Comparison of ENCODE assay signal across 1 cellular context in genomic region chr20:38962044-38962897, GRCh38.
TF ChIP-seq lines count a peak whose summit lies in the region.

A gene with protein sequence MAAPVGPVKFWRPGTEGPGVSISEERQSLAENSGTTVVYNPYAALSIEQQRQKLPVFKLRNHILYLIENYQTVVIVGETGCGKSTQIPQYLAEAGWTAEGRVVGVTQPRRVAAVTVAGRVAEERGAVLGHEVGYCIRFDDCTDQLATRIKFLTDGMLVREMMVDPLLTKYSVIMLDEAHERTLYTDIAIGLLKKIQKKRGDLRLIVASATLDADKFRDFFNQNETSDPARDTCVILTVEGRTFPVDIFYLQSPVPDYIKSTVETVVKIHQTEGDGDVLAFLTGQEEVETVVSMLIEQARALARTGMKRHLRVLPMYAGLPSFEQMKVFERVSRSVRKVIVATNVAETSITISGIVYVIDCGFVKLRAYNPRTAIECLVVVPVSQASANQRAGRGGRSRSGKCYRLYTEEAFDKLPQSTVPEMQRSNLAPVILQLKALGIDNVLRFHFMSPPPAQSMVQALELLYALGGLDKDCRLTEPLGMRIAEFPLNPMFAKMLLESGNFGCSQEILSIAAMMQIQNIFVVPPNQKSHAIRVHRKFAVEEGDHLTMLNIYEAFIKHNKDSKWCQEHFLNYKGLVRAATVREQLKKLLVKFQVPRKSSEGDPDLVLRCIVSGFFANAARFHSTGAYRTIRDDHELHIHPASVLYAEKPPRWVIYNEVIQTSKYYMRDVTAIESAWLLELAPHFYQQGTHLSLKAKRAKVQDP (plus strand): TSS chr20:38962344. CDS start chr20:38962368, 24 bp downstream.

TF ChIP-seq in HepG2, 621 proteins besides CTCF, POLR2A, EP300 and RAD21 (continued from another document and continues in another):
- TF ChIP-seq, protein P1, sequence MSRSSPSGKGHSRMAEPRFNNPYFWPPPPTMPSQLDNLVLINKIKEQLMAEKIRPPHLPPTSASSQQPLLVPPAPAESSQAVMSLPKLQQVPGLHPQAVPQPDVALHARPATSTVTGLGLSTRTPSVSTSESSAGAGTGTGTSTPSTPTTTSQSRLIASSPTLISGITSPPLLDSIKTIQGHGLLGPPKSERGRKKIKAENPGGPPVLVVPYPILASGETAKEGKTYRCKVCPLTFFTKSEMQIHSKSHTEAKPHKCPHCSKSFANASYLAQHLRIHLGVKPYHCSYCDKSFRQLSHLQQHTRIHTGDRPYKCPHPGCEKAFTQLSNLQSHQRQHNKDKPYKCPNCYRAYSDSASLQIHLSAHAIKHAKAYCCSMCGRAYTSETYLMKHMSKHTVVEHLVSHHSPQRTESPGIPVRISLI (CRISPR knock-in tag; IDR thresholded peaks at IDR 0.05; ENCODE audit: borderline replicate concordance), result 0 out of 2 replicates have a peak, but pooled peaks have one; percentile 64
- TF ChIP-seq NFRKB (IDR thresholded peaks at IDR 0.05), result no peak
- peak; percentile 86 for TF ChIP-seq ZNF124 (CRISPR knock-in tag; IDR thresholded peaks at IDR 0.05)
- TF ChIP-seq, protein P2, sequence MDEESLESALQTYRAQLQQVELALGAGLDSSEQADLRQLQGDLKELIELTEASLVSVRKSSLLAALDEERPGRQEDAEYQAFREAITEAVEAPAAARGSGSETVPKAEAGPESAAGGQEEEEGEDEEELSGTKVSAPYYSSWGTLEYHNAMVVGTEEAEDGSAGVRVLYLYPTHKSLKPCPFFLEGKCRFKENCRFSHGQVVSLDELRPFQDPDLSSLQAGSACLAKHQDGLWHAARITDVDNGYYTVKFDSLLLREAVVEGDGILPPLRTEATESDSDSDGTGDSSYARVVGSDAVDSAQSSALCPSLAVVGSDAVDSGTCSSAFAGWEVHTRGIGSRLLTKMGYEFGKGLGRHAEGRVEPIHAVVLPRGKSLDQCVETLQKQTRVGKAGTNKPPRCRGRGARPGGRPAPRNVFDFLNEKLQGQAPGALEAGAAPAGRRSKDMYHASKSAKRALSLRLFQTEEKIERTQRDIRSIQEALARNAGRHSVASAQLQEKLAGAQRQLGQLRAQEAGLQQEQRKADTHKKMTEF (CRISPR knock-in tag; IDR thresholded peaks at IDR 0.05), result peak; percentile 98
- TF ChIP-seq MED1 (CRISPR knock-in tag; IDR thresholded peaks at IDR 0.05), result peak; percentile 51
- no peak for TF ChIP-seq RNF219 (CRISPR knock-in tag; IDR thresholded peaks at IDR 0.05)
- TF ChIP-seq ZMYM4 (CRISPR knock-in tag; IDR thresholded peaks at IDR 0.05), result peak; percentile 99
- TF ChIP-seq USF2 (IDR thresholded peaks at IDR 0.05; ENCODE audit: low read depth, low read length), result peak; percentile 99
- TF ChIP-seq USF2 (CRISPR knock-in tag; IDR thresholded peaks at IDR 0.05; ENCODE audit: borderline replicate concordance), result peak; percentile 100
- TF ChIP-seq, protein P3, sequence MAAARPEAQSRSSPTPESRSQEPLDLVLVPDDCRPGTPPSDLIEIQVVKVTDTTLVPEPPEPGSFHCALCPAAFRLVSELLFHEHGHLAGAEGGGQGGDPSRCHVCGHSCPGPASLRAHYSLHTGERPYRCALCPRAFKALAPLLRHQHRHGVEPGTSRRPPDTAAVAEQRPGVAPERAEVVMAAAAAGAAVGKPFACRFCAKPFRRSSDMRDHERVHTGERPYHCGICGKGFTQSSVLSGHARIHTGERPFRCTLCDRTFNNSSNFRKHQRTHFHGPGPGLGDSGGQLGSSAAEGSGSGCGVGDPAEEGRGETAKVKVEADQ (CRISPR knock-in tag; IDR thresholded peaks at IDR 0.05; ENCODE audit: borderline replicate concordance), result peak; percentile 87; the same call in 1 of the 2 replicates
- TF ChIP-seq BCL6 (CRISPR knock-in tag; IDR thresholded peaks at IDR 0.05), result peak; percentile 50
- TF ChIP-seq, protein P4, sequence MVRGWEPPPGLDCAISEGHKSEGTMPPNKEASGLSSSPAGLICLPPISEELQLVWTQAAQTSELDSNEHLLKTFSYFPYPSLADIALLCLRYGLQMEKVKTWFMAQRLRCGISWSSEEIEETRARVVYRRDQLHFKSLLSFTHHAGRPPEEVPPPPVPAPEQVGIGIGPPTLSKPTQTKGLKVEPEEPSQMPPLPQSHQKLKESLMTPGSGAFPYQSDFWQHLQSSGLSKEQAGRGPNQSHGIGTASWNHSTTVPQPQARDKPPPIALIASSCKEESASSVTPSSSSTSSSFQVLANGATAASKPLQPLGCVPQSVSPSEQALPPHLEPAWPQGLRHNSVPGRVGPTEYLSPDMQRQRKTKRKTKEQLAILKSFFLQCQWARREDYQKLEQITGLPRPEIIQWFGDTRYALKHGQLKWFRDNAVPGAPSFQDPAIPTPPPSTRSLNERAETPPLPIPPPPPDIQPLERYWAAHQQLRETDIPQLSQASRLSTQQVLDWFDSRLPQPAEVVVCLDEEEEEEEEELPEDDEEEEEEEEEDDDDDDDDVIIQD (CRISPR knock-in tag; IDR thresholded peaks at IDR 0.05; ENCODE audit: low read depth), result peak; percentile 77
- no peak for TF ChIP-seq JUNB (CRISPR knock-in tag; IDR thresholded peaks at IDR 0.05; ENCODE audit: borderline replicate concordance)
- peak; percentile 77 for TF ChIP-seq SP2 (CRISPR knock-in tag; IDR thresholded peaks at IDR 0.05)
- TF ChIP-seq FOXJ3 (CRISPR knock-in tag; IDR thresholded peaks at IDR 0.05; ENCODE audit: borderline replicate concordance), result no peak
- peak; percentile 13; the same call in 1 of the 2 replicates for TF ChIP-seq SIX4 (CRISPR knock-in tag; IDR thresholded peaks at IDR 0.05)
- TF ChIP-seq EZH2 (conservative IDR thresholded peaks at IDR 0.05; ENCODE audit: low read depth, low read length), result no peak
- peak; percentile 99 for TF ChIP-seq ZNF772 (CRISPR knock-in tag; IDR thresholded peaks at IDR 0.05)
- peak; percentile 99 for TF ChIP-seq ZFX (CRISPR knock-in tag; IDR thresholded peaks at IDR 0.05; ENCODE audit: low read depth)
- TF ChIP-seq, protein P5, sequence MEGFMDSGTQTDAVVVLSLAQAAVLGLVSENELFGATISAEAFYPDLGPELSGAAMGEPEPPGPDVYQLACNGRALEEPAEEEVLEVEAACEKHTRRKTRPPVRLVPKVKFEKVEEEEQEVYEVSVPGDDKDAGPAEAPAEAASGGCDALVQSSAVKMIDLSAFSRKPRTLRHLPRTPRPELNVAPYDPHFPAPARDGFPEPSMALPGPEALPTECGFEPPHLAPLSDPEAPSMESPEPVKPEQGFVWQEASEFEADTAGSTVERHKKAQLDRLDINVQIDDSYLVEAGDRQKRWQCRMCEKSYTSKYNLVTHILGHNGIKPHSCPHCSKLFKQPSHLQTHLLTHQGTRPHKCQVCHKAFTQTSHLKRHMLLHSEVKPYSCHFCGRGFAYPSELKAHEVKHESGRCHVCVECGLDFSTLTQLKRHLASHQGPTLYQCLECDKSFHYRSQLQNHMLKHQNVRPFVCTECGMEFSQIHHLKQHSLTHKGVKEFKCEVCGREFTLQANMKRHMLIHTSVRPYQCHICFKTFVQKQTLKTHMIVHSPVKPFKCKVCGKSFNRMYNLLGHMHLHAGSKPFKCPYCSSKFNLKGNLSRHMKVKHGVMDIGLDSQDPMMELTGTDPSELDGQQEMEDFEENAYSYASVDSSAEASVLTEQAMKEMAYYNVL (CRISPR knock-in tag; IDR thresholded peaks at IDR 0.05; ENCODE audit: borderline replicate concordance), result peak; percentile 73; the same call in 1 of the 2 replicates
- TF ChIP-seq SNRNP70 (IDR thresholded peaks at IDR 0.05; ENCODE audit: low read depth, low read length), result no peak
- TF ChIP-seq ZFP36 (IDR thresholded peaks at IDR 0.05; ENCODE audit: borderline replicate concordance, low read depth, low read length, partially characterized antibody), result no peak
- 0 out of 2 replicates have a peak, but pooled peaks have one; percentile 29 for TF ChIP-seq ZNF569 (CRISPR knock-in tag; IDR thresholded peaks at IDR 0.05; ENCODE audit: borderline replicate concordance)
- peak; percentile 67; the same call in 1 of the 2 replicates for TF ChIP-seq ZMAT3 (CRISPR knock-in tag; conservative IDR thresholded peaks at IDR 0.05)
- peak; percentile 30; the same call in 1 of the 2 replicates for TF ChIP-seq ZBTB21 (CRISPR knock-in tag; IDR thresholded peaks at IDR 0.05)
- peak; percentile 85 for TF ChIP-seq GZF1 (CRISPR knock-in tag; IDR thresholded peaks at IDR 0.05)
- TF ChIP-seq ZNF724P (CRISPR knock-in tag; IDR thresholded peaks at IDR 0.05; ENCODE audit: borderline replicate concordance), result peak; percentile 94; the same call in 1 of the 2 replicates
- TF ChIP-seq, protein P6, sequence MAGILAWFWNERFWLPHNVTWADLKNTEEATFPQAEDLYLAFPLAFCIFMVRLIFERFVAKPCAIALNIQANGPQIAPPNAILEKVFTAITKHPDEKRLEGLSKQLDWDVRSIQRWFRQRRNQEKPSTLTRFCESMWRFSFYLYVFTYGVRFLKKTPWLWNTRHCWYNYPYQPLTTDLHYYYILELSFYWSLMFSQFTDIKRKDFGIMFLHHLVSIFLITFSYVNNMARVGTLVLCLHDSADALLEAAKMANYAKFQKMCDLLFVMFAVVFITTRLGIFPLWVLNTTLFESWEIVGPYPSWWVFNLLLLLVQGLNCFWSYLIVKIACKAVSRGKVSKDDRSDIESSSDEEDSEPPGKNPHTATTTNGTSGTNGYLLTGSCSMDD (CRISPR knock-in tag; IDR thresholded peaks at IDR 0.05), result no peak
- TF ChIP-seq ZNF546 (CRISPR knock-in tag; conservative IDR thresholded peaks at IDR 0.05), result peak; percentile 87; the same call in 1 of the 2 replicates
- TF ChIP-seq ATF7 (IDR thresholded peaks at IDR 0.05), result no peak
- 0 out of 2 replicates have a peak, but pooled peaks have one; percentile 30 for TF ChIP-seq ATF7 (CRISPR knock-in tag; IDR thresholded peaks at IDR 0.05)
- no peak for TF ChIP-seq ZSCAN21 (CRISPR knock-in tag; IDR thresholded peaks at IDR 0.05; ENCODE audit: borderline replicate concordance)
- TF ChIP-seq ZBTB44 (CRISPR knock-in tag; IDR thresholded peaks at IDR 0.05), result peak; percentile 56; the same call in 1 of the 2 replicates
- peak; percentile 97; the same call in 1 of the 2 replicates for TF ChIP-seq ZNF83 (CRISPR knock-in tag; IDR thresholded peaks at IDR 0.05; ENCODE audit: borderline replicate concordance)
- peak; percentile 96 for TF ChIP-seq ZSCAN31 (CRISPR knock-in tag; IDR thresholded peaks at IDR 0.05; ENCODE audit: low read depth)
- no peak for TF ChIP-seq ONECUT2 (CRISPR knock-in tag; IDR thresholded peaks at IDR 0.05)
- no peak for TF ChIP-seq MBNL3 (CRISPR knock-in tag; conservative IDR thresholded peaks at IDR 0.05)
- TF ChIP-seq ZFP1 (CRISPR knock-in tag; IDR thresholded peaks at IDR 0.05), result peak; percentile 81; the same call in 1 of the 2 replicates
- 0 out of 2 replicates have a peak, but pooled peaks have one; percentile 8 for TF ChIP-seq SIX1 (CRISPR knock-in tag; IDR thresholded peaks at IDR 0.05; ENCODE audit: borderline replicate concordance)
- TF ChIP-seq ZNF160 (CRISPR knock-in tag; IDR thresholded peaks at IDR 0.05), result peak; percentile 69; the same call in 1 of the 2 replicates
- TF ChIP-seq TAF1 (CRISPR knock-in tag; IDR thresholded peaks at IDR 0.05), result peak; percentile 96
- no peak for TF ChIP-seq SRSF9 (IDR thresholded peaks at IDR 0.05; ENCODE audit: borderline replicate concordance, insufficient read depth, low read depth, low read length, poor library complexity, severe bottlenecking)
- TF ChIP-seq UBTF (CRISPR knock-in tag; IDR thresholded peaks at IDR 0.05), result peak; percentile 97
- no peak for TF ChIP-seq HMG20B (CRISPR knock-in tag; conservative IDR thresholded peaks at IDR 0.05)
